25 cellular contexts compared by ENCODE assay signal in genomic region chr3:82509951-82510603, GRCh38.
DNase-seq lines count a peak whose midpoint lies in the region; TF ChIP-seq lines count a peak whose summit lies in the region.
"Had no signal": no experiment of that assay in that cellular context is flagged by ENCODE, and none has a peak within 500 bp of the region (broad histone marks: within the 10 kb centered on the region; RNA-seq: fewer than 3 reads in every experiment).

No MANE protein-coding gene starts in this region.

- H2BK20ac ChIP-seq in H9 (ENCODE audit: low read depth, low read length, poor library complexity, severe bottlenecking) = no peak overlapping the region

- H2AK5ac ChIP-seq in H9 (ENCODE audit: insufficient read length, low read length) = no peak overlapping the region

- H3K79me2 ChIP-seq in H9 (ENCODE audit: insufficient read depth, low read length) = no peaks in the 10 kb centered on the region

- no peak overlapping the region for H4K5ac ChIP-seq in H9 (ENCODE audit: insufficient read length, low read depth, low read length)

- no peak overlapping the region for H2BK12ac ChIP-seq in H9 (ENCODE audit: insufficient read length, low read depth, low read length)

- no peak overlapping the region for H4K91ac ChIP-seq in H9 (ENCODE audit: insufficient read length, low read depth, low read length)

- H3K4me2 ChIP-seq in H9 (ENCODE audit: insufficient read depth, insufficient read length, low read length) = no peak overlapping the region

- whole genome bisulfite sequencing in H9 (ENCODE audit: extremely low coverage, insufficient read length, low lambda C conversion rate) = no CpG with 5 or more reads among the region's 16 CpGs

- H3K36me3 Mint-ChIP-seq in H9 (ENCODE audit: insufficient read depth in 1 of 3, low read depth in 3 of 3) = peaks cover 3 to 9% (median 5%) of the 10 kb centered on the region in 3 experiments; a peak in 6 of 7 replicates
- H3K36me3 Mint-ChIP-seq: CD8-positive, alpha-beta memory T cell; immature natural killer cell had no signal

- no peak overlapping the region for H3K27ac Mint-ChIP-seq in H9
- H3K27ac Mint-ChIP-seq: activated T-helper 2 cell treated with anti-CD3 and anti-CD28 coated beads, Interferon-gamma antibody, Interleukin-2, Interleukin-4, amounts not matched to agents 10 μg/mL and 5 μg/mL and 100 μg/mL, durations not matched to agents 14 hours and 24 hours and 36 hours; immature natural killer cell had no signal

- no peak overlapping the region for H4K8ac ChIP-seq in H9 (replicated peaks; ENCODE audit: insufficient read length, low read depth, low read length)

- no peak overlapping the region for H3K4me3 Mint-ChIP-seq in H9
- H3K4me3 Mint-ChIP-seq: CD8-positive, alpha-beta memory T cell; immature natural killer cell had no signal

- intact Hi-C loops in posterior cingulate gyrus (cut with DNase I) = no loop called here

- H3K4me1 ChIP-seq in H9 (ENCODE audit: insufficient read depth, low read length) (no peaks in the 10 kb centered on the region), BE2C (no peaks in the 10 kb centered on the region)
- H3K4me1 ChIP-seq: pancreas, suprapubic skin had no signal

- H3K9me3 ChIP-seq in H9 (ENCODE audit: control insufficient read depth, low read depth, low read length) = no peaks in the 10 kb centered on the region
- no peaks in the 10 kb centered on the region for H3K9me3 ChIP-seq in BE2C
- H3K9me3 ChIP-seq: pancreas, suprapubic skin had no signal

- H3K18ac ChIP-seq in H9 (ENCODE audit: insufficient read length, low read depth, low read length) = no peak overlapping the region

- DNase-seq in H9 (peak; percentile 27), NCI-H69 (lab: John Stamatoyannopoulos, UW) (peak; percentile 7), epithelial cell of esophagus (ENCODE audit: low read depth) (peak; percentile 34), posterior cingulate gyrus (peak in 8 of 10 donors; percentile 64 to 96 (median 74)), DMS 273 treated with DMSO at 0.1 percent for 48 hours (lab: John Stamatoyannopoulos, UW) (no peak), BE2C (no peak), NCI-H345 (lab: John Stamatoyannopoulos, UW) (no peak)
- DNase-seq: activated CD4-positive, alpha-beta T cell treated with anti-CD3 and anti-CD28 coated beads for 48 hours; activated CD8-positive, alpha-beta memory T cell treated with anti-CD3 and anti-CD28 coated beads for 24 hours; activated naive CD4-positive, alpha-beta T cell treated with anti-CD3 and anti-CD28 coated beads, Interleukin-2, amount 50 U/mL, for 16 hours; activated T-cell treated with anti-CD3 and anti-CD28 coated beads for 4 hours; CD8-positive, alpha-beta memory T cell; immature natural killer cell; IMR-90; mesenchymal stem cell; NCI-H1048; NCI-H1694; NCI-H526 treated with DMSO at 0.1 percent for 48 hours; small intestine; stimulated activated naive CD4-positive, alpha-beta T cell; SW 1271 had no signal

- H3K9ac ChIP-seq in H9 (ENCODE audit: extremely low read depth, insufficient read length, low read length) = no peak overlapping the region

- no peak overlapping the region for H3K14ac ChIP-seq in H9 (ENCODE audit: insufficient read depth, low read length)

- no peak overlapping the region for H2BK5ac ChIP-seq in H9 (ENCODE audit: insufficient read length, low read length)

- no peak overlapping the region for H2BK120ac ChIP-seq in H9 (ENCODE audit: low read depth, low read length, poor library complexity, severe bottlenecking)

- H2BK15ac ChIP-seq in H9 (ENCODE audit: low read depth, low read length) = no peak overlapping the region

- no peak overlapping the region for H3K56ac ChIP-seq in H9 (ENCODE audit: insufficient read length, low read depth, low read length)

- no peaks in the 10 kb centered on the region for H3K79me1 ChIP-seq in H9 (ENCODE audit: insufficient read depth, low read depth, low read length, poor library complexity, severe bottlenecking)

- peaks cover 7% of the 10 kb centered on the region in 2 experiments; a peak in 4 of 5 replicates for H3K9me3 Mint-ChIP-seq in H9

- no peaks in the 10 kb centered on the region for H3K4me1 Mint-ChIP-seq in H9
- H3K4me1 Mint-ChIP-seq: CD8-positive, alpha-beta memory T cell; immature natural killer cell had no signal

- no peak overlapping the region for H3K23ac ChIP-seq in H9 (ENCODE audit: insufficient read length, low read depth, low read length)

- H3K27me3 Mint-ChIP-seq in H9 (ENCODE audit: low read depth) = no peaks in the 10 kb centered on the region
- H3K27me3 Mint-ChIP-seq: CD8-positive, alpha-beta memory T cell had no signal

- H2AFZ ChIP-seq in H9 (ENCODE audit: low read length) = no peak overlapping the region

- H3K27ac ChIP-seq in H9 (ENCODE audit: insufficient read length, low read depth, low read length) = no peak overlapping the region
- H3K27ac ChIP-seq: pancreas, suprapubic skin had no signal

- no peaks in the 10 kb centered on the region for H4K20me1 ChIP-seq in H9 (ENCODE audit: control insufficient read depth, insufficient read depth, insufficient read length)

- H3T11ph ChIP-seq in H9 (ENCODE audit: low read length) = no peak overlapping the region

- H3K27me3 ChIP-seq in H9 (ENCODE audit: insufficient read depth, low read length) (no peaks in the 10 kb centered on the region), BE2C (no peaks in the 10 kb centered on the region)
- H3K27me3 ChIP-seq: pancreas, suprapubic skin had no signal

- TF ChIP-seq CTCF in H9 (conservative IDR thresholded peaks at IDR 0.05) (no peak), epithelial cell of esophagus (IDR thresholded peaks at IDR 0.05; ENCODE audit: insufficient read depth, low read depth, low read length, missing control alignments) (no peak), BE2C (IDR thresholded peaks at IDR 0.05; ENCODE audit: low read depth, low read length) (no peak)

- no peaks in the 10 kb centered on the region for H3K23me2 ChIP-seq in H9 (ENCODE audit: insufficient read length, low read depth, low read length, poor library complexity, severe bottlenecking)

- H3K4me3 ChIP-seq in epithelial cell of esophagus (ENCODE audit: low read length) (no peak overlapping the region), BE2C (ENCODE audit: low read depth, low read length) (no peak overlapping the region)
- H3K4me3 ChIP-seq: GM12878, pancreas, suprapubic skin had no signal

- no peaks in the 10 kb centered on the region for H3K36me3 ChIP-seq in BE2C
- H3K36me3 ChIP-seq: pancreas, suprapubic skin had no signal

- no peak overlapping the region for H3K4ac ChIP-seq in H9 (ENCODE audit: low read depth, low read length)

Comparison
In these comparisons a context has a peak if more than half of its experiments do, and no peak if none do; other contexts are left out.
1. DNase-seq: peak in H9 (single experiment), NCI-H69 (single experiment), epithelial cell of esophagus (single experiment) and posterior cingulate gyrus (8 of 10); none in DMS 273 treated with DMSO at 0.1 percent for 48 hours (single experiment), BE2C (single experiment) and NCI-H345 (single experiment).